8 cellular contexts compared by ENCODE assay signal in genomic region chr1:211579434-211580302, GRCh38.
DNase-seq lines count a peak whose midpoint lies in the region; ATAC-seq lines count a peak whose summit lies in the region.

No MANE protein-coding gene starts in this region.

- peak overlapping the region; percentile 84 for H3K27ac Mint-ChIP-seq in stimulated activated naive B cell treated with anti-CD40 and anti-IgM and Interleukin-4, amounts not matched to agents 10 μg/mL and 1 μg/mL and 100 μg/mL, for 72 hours

- H3K27me3 ChIP-seq in iPS-20b (ENCODE audit: insufficient read depth, low read length), result no peaks in the 10 kb centered on the region

- no peaks in the 10 kb centered on the region for H3K27me3 Mint-ChIP-seq in stimulated activated naive B cell treated with anti-CD40 and anti-IgM and Interleukin-4, amounts not matched to agents 10 μg/mL and 1 μg/mL and 100 μg/mL, for 72 hours

- no peaks in the 10 kb centered on the region for H3K9me3 ChIP-seq in iPS-20b (ENCODE audit: insufficient read depth, low read depth, low read length)

- peaks cover 14% of the 10 kb centered on the region for H3K36me3 ChIP-seq in iPS-20b (ENCODE audit: insufficient read depth, low read depth, low read length)

- peak; percentile 30 for DNase-seq in DMS79 (lab: John Stamatoyannopoulos, UW)
- peak; percentile 8 for DNase-seq in NCI-H748 treated with DMSO at 0.1 percent for 48 hours (lab: John Stamatoyannopoulos, UW)
- DNase-seq in amniotic epithelial cell (ENCODE audit: low read depth), result peak; percentile 28
- DNase-seq in stimulated activated naive B cell treated with anti-CD40 and anti-IgM and Interleukin-4, amounts not matched to agents 10 μg/mL and 1 μg/mL and 100 μg/mL, for 72 hours, result no peak
- no peak for DNase-seq in activated CD4-positive, alpha-beta T cell treated with anti-CD3 and anti-CD28 coated beads for 1 hour

- peaks cover 0 to 1% of the 10 kb centered on the region in 2 donors for H3K36me3 Mint-ChIP-seq in stimulated activated naive B cell treated with anti-CD40 and anti-IgM and Interleukin-4, amounts not matched to agents 10 μg/mL and 1 μg/mL and 100 μg/mL, for 72 hours

- no peak overlapping the region for H3K27ac ChIP-seq in iPS-20b (ENCODE audit: low read length)

- peak overlapping the region; percentile 81 for H3K4me3 ChIP-seq in iPS-20b (ENCODE audit: low read length)

- H3K9ac ChIP-seq in iPS-20b (ENCODE audit: low read depth, low read length), result peak overlapping the region; percentile 68; the same call in 1 of the 2 replicates

- ATAC-seq in GM19324 (IDR thresholded peaks at IDR 0.05; ENCODE audit: low FRiP score, unreplicated experiment) (peak; percentile 48), HG03196 (IDR thresholded peaks at IDR 0.05; ENCODE audit: unreplicated experiment) (peak; percentile 32)
- peak; percentile 60 to 63 for ATAC-seq in stimulated activated naive B cell treated with anti-CD40 and anti-IgM and Interleukin-4, amounts not matched to agents 10 μg/mL and 1 μg/mL and 100 μg/mL, for 72 hours (replicated peaks)

- peak overlapping the region; percentile 77 to 94 for H3K4me3 Mint-ChIP-seq in stimulated activated naive B cell treated with anti-CD40 and anti-IgM and Interleukin-4, amounts not matched to agents 10 μg/mL and 1 μg/mL and 100 μg/mL, for 72 hours

- peaks cover 30% of the 10 kb centered on the region for H3K4me1 ChIP-seq in iPS-20b (ENCODE audit: insufficient read depth, low read length)

- peaks cover 11 to 34% of the 10 kb centered on the region in 2 donors for H3K4me1 Mint-ChIP-seq in stimulated activated naive B cell treated with anti-CD40 and anti-IgM and Interleukin-4, amounts not matched to agents 10 μg/mL and 1 μg/mL and 100 μg/mL, for 72 hours

- H3K9me3 Mint-ChIP-seq in stimulated activated naive B cell treated with anti-CD40 and anti-IgM and Interleukin-4, amounts not matched to agents 10 μg/mL and 1 μg/mL and 100 μg/mL, for 72 hours, result no peaks in the 10 kb centered on the region

Comparison
In these comparisons a context has a peak if more than half of its experiments do, and no peak if none do; other contexts are left out.
1. DNase-seq: peak in DMS79 (single experiment), NCI-H748 treated with DMSO at 0.1 percent for 48 hours (single experiment) and amniotic epithelial cell (single experiment); none in stimulated activated naive B cell treated with anti-CD40 and anti-IgM and Interleukin-4, amounts not matched to agents 10 μg/mL and 1 μg/mL and 100 μg/mL, for 72 hours (single experiment) and activated CD4-positive, alpha-beta T cell treated with anti-CD3 and anti-CD28 coated beads for 1 hour (single experiment).
2. Peak in every context shown above with its lines, with median percentiles within 50 percentile points of each other: ATAC-seq.